11 cellular contexts compared by ENCODE assay signal in genomic region chr16:85755929-85756768, GRCh38. TPM values are rescaled to one million over a fixed set of nuclear protein-coding genes. Genes with fewer than 3 reads are reported as not detected.
DNase-seq lines count a peak whose midpoint lies in the region; ATAC-seq and TF ChIP-seq lines count a peak whose summit lies in the region.
"Had no signal": no experiment of that assay in that cellular context is flagged by ENCODE, and none has a peak within 500 bp of the region (broad histone marks: within the 10 kb centered on the region; RNA-seq: fewer than 3 reads in every experiment).

No MANE protein-coding gene starts in this region.

- H3K27me3 ChIP-seq in esophagus squamous epithelium (peaks cover 0 to 43% (median 0%) of the 10 kb centered on the region in 4 donors), MM.1S (replicated peaks; ENCODE audit: insufficient read depth, low read length) (peaks cover 37% of the 10 kb centered on the region)
- H3K27me3 ChIP-seq: thyroid gland had no signal

- H3K9ac ChIP-seq in MM.1S (ENCODE audit: low read length): no peak overlapping the region

- peak; percentile 27 for TF ChIP-seq POLR2A in GM15510 (IDR thresholded peaks at IDR 0.05; ENCODE audit: borderline replicate concordance, extremely low read depth, insufficient read length)
- peak in 1 of 4 donors; percentile 32 for TF ChIP-seq POLR2A in esophagus squamous epithelium (IDR thresholded peaks at IDR 0.05)

- ATAC-seq in GM21447 (IDR thresholded peaks at IDR 0.05; ENCODE audit: unreplicated experiment) (peak; percentile 43), HG03354 (IDR thresholded peaks at IDR 0.05; ENCODE audit: poor library complexity, severe bottlenecking, unreplicated experiment) (peak; percentile 45)
- ATAC-seq: left colon had no signal

- DNase-seq in fibroblast of mammary gland (ENCODE audit: low read depth) (peak; percentile 30), esophagus squamous epithelium (lab: John Stamatoyannopoulos, UW) (no peak), MM.1S (no peak), DMS 273 (lab: John Stamatoyannopoulos, UW; ENCODE audit: unreplicated experiment) (no peak), NCI-H2107 (lab: John Stamatoyannopoulos, UW) (no peak)
- DNase-seq: activated CD8-positive, alpha-beta memory T cell treated with anti-CD3 and anti-CD28 coated beads, Interleukin-2, amount 50 U/mL, for 4 hours; thyroid gland had no signal

- no peak overlapping the region for H3K4me3 ChIP-seq in fibroblast of mammary gland (ENCODE audit: control insufficient read depth, low read depth, low read length)
- no peak overlapping the region for H3K4me3 ChIP-seq in esophagus squamous epithelium
- H3K4me3 ChIP-seq in MM.1S (ENCODE audit: low read length): no peak overlapping the region
- H3K4me3 ChIP-seq: thyroid gland had no signal

- H3K4me1 ChIP-seq in esophagus squamous epithelium: peaks cover 18 to 35% (median 23%) of the 10 kb centered on the region in 3 donors
- H3K4me1 ChIP-seq in MM.1S (ENCODE audit: low read length): no peaks in the 10 kb centered on the region

- WGBS in esophagus squamous epithelium, 2 donors: 58 to 69% methylated on average over 10 to 11 of the region's 25 CpGs

- no peaks in the 10 kb centered on the region for H4K20me1 ChIP-seq in MM.1S (ENCODE audit: insufficient read depth, low read length)

- no peak for TF ChIP-seq CTCF in fibroblast of mammary gland (conservative IDR thresholded peaks at IDR 0.05; ENCODE audit: control insufficient read depth, insufficient read depth, low read depth, low read length)
- no peak for TF ChIP-seq CTCF in esophagus squamous epithelium (IDR thresholded peaks at IDR 0.05)
- TF ChIP-seq CTCF in MM.1S (IDR thresholded peaks at IDR 0.05; ENCODE audit: low read length): no peak

- no peaks in the 10 kb centered on the region for H3K79me2 ChIP-seq in MM.1S (ENCODE audit: low read length)

- H3K9me3 ChIP-seq in esophagus squamous epithelium (no peaks in the 10 kb centered on the region), MM.1S (replicated peaks; ENCODE audit: insufficient read depth, low read length) (no peaks in the 10 kb centered on the region)
- H3K9me3 ChIP-seq: thyroid gland had no signal

- H3K4me2 ChIP-seq in MM.1S (ENCODE audit: low read depth, low read length): no peak overlapping the region

- no peaks in the 10 kb centered on the region for H3K9me2 ChIP-seq in MM.1S (replicated peaks; ENCODE audit: insufficient read depth, low read length)

- H3K27ac ChIP-seq in esophagus squamous epithelium (peak overlapping the region in 1 of 4 donors; percentile 57), MM.1S (ENCODE audit: low read length) (no peak overlapping the region)
- H3K27ac ChIP-seq: thyroid gland had no signal

- no peaks in the 10 kb centered on the region for H3K36me3 ChIP-seq in esophagus squamous epithelium
- no peaks in the 10 kb centered on the region for H3K36me3 ChIP-seq in MM.1S (replicated peaks; ENCODE audit: insufficient read depth, low read length)
- H3K36me3 ChIP-seq: thyroid gland had no signal

- intact Hi-C loops in esophagus squamous epithelium (cut with DNase I): no loop called here

- H2AFZ ChIP-seq in MM.1S (ENCODE audit: low read length): no peak overlapping the region

- H3F3A ChIP-seq in MM.1S (ENCODE audit: insufficient read depth, low read length): no peaks in the 10 kb centered on the region

RNA-seq across cellular contexts. Expression of gene C16orf74, which starts 5.3 kb away (rescaled TPM):
- 10 to 100 TPM in 1 of 4 donors, 1 to 10 TPM in 3; 3.8 to 24.8 (median 6.4) TPM for total RNA-seq in esophagus squamous epithelium

RNA-seq across cellular contexts. Expression of gene EMC8, which starts 43.2 kb away (rescaled TPM):
- total RNA-seq in esophagus squamous epithelium: 10 to 100 TPM; 18.7 to 32.4 (median 23.9) TPM

RNA-seq across cellular contexts. Expression of gene COX4I1, which starts 43.3 kb away (rescaled TPM):
- 100 to 1,000 TPM; 497 to 580 (median 549) TPM for total RNA-seq in esophagus squamous epithelium
